ENCODE assay signal across 8 cellular contexts in genomic region chr4:184534511-184535391, GRCh38.
DNase-seq lines count a peak whose midpoint lies in the region; ATAC-seq and TF ChIP-seq lines count a peak whose summit lies in the region.

No MANE protein-coding gene starts in this region.

- H3K27me3 Mint-ChIP-seq in T-helper 2 cell treated with Interferon-gamma antibody and Interleukin-4, amounts not matched to agents 5 μg/mL and 100 μg/mL, for 36 hours (ENCODE audit: low read depth): no peaks in the 10 kb centered on the region

- H3K4me3 ChIP-seq in ACC112 (ENCODE audit: low read depth, low read length): peak overlapping the region; percentile 44
- peak overlapping the region; percentile 28 for H3K4me3 ChIP-seq in thoracic aorta

- H3K79me2 ChIP-seq in ACC112 (ENCODE audit: control insufficient read depth, insufficient read depth, low read length, unreplicated experiment): peaks cover 6% of the 10 kb centered on the region

- H3K36me3 Mint-ChIP-seq in T-helper 2 cell treated with Interferon-gamma antibody and Interleukin-4, amounts not matched to agents 5 μg/mL and 100 μg/mL, for 36 hours (ENCODE audit: low read depth): peaks cover 6% of the 10 kb centered on the region

- peak overlapping the region; percentile 86 for H2AFZ ChIP-seq in ACC112 (ENCODE audit: low read length, unreplicated experiment)

- H3K27ac ChIP-seq in ACC112 (ENCODE audit: low read depth, low read length): peak overlapping the region; percentile 84
- peak overlapping the region; percentile 75 to 80 for H3K27ac ChIP-seq in thoracic aorta

- peaks cover 53% of the 10 kb centered on the region for H3K4me1 Mint-ChIP-seq in T-helper 2 cell treated with Interferon-gamma antibody and Interleukin-4, amounts not matched to agents 5 μg/mL and 100 μg/mL, for 36 hours (ENCODE audit: low read depth)

- H3K4me1 ChIP-seq in ACC112 (ENCODE audit: control insufficient read depth, insufficient read depth, low read length, unreplicated experiment) (peaks cover 21% of the 10 kb centered on the region), thoracic aorta (ENCODE audit: control insufficient read depth in 1 of 2, low read depth in 2 of 2) (peaks cover 12 to 32% of the 10 kb centered on the region in 2 donors)

- H3K9me3 Mint-ChIP-seq in T-helper 2 cell treated with Interferon-gamma antibody and Interleukin-4, amounts not matched to agents 5 μg/mL and 100 μg/mL, for 36 hours: no peaks in the 10 kb centered on the region

- ATAC-seq in GM18861 (IDR thresholded peaks at IDR 0.05; ENCODE audit: unreplicated experiment): peak; percentile 58
- peak; percentile 52 for ATAC-seq in HG03139 (IDR thresholded peaks at IDR 0.05; ENCODE audit: unreplicated experiment)
- ATAC-seq in thoracic aorta (ENCODE audit: insufficient number of reproducible peaks, low FRiP score, low read depth): peak; percentile 23

- no peak for DNase-seq in T-helper 2 cell treated with Interferon-gamma antibody and Interleukin-4, amounts not matched to agents 5 μg/mL and 100 μg/mL, for 36 hours (ENCODE audit: low spot score)
- DNase-seq in glomerular visceral epithelial cell (ENCODE audit: extremely low spot score) (peak; percentile 49), thoracic aorta (ENCODE audit: low spot score) (no peak), ecto neural progenitor cell (ENCODE audit: low spot score) (no peak), NCI-H1930 (lab: John Stamatoyannopoulos, UW) (no peak)

- H3K9me3 ChIP-seq in thoracic aorta: no peaks in the 10 kb centered on the region

- H3K36me3 ChIP-seq in ACC112 (ENCODE audit: insufficient read depth, low read length) (no peaks in the 10 kb centered on the region), thoracic aorta (no peaks in the 10 kb centered on the region)

- peak overlapping the region; percentile 91 for H3K27ac Mint-ChIP-seq in T-helper 2 cell treated with Interferon-gamma antibody and Interleukin-4, amounts not matched to agents 5 μg/mL and 100 μg/mL, for 36 hours

- no peaks in the 10 kb centered on the region for H3K27me3 ChIP-seq in ACC112 (ENCODE audit: insufficient read depth, low read length)
- no peaks in the 10 kb centered on the region for H3K27me3 ChIP-seq in thoracic aorta (replicated peaks; ENCODE audit: insufficient read depth)

- peak overlapping the region; percentile 75 for H3K4me3 Mint-ChIP-seq in T-helper 2 cell treated with Interferon-gamma antibody and Interleukin-4, amounts not matched to agents 5 μg/mL and 100 μg/mL, for 36 hours

- no peak for TF ChIP-seq CTCF in thoracic aorta (IDR thresholded peaks at IDR 0.05)
